In the genomic region with DNA sequence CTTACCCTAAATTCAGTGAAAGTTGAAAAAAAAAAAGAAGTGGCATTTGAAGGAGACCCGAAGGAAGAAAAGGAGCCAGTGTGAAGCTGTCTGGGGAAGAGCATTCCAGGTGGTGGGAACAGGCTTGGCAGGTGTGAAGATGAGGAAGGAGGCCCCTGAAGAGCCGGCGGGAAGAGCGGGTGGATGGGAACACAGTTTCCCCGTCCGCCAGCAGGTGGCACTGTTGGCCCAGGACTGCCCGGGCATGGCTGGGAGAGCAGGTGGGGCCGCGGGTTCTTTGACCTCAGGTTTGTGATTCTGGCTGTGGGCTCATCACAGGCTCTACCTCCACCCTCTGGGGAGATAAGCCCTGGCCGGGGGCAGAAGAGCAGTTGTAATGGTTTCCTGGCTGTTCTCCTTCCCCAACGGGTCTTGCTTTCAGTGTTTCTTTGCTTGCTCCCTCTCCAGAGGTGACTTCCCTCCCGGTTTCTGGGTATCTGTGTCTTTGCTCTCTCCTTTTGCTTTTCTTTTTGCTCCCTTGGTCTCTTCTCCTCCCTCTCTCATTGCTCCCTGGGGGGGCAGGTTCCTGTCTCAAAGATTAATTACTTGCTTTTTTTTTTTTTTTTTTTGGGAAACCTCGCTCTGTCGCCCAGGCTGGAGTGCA, we compare ENCODE assay signal across 1 cellular context.
TF ChIP-seq lines count a peak whose summit lies in the region.

No MANE protein-coding gene starts in this region.

TF ChIP-seq in GM12878, 131 proteins besides CTCF, POLR2A, EP300 and RAD21 (continued from another document and continues in another):
- TF ChIP-seq CBX3 (IDR thresholded peaks at IDR 0.05; ENCODE audit: borderline replicate concordance, low read depth) (no peak), PAX5 (IDR thresholded peaks at IDR 0.05; ENCODE audit: borderline replicate concordance, low read depth, low read length) (0 out of 2 replicates have a peak, but pooled peaks have one; percentile 20), NFXL1 (IDR thresholded peaks at IDR 0.05; ENCODE audit: borderline replicate concordance) (no peak), CUX1 (IDR thresholded peaks at IDR 0.05; ENCODE audit: insufficient replicate concordance, low read depth, low read length) (no peak), ZNF207 (IDR thresholded peaks at IDR 0.05; ENCODE audit: borderline replicate concordance) (no peak), BHLHE40 (IDR thresholded peaks at IDR 0.05; ENCODE audit: borderline replicate concordance in 1 of 2, low read depth in 2 of 2, low read length in 1 of 2) (no peak), CBX5 (IDR thresholded peaks at IDR 0.05; ENCODE audit: low read depth) (no peak), NR2F1 (conservative IDR thresholded peaks at IDR 0.05) (peak; percentile 47; the same call in 1 of the 2 replicates), POU2F2 (IDR thresholded peaks at IDR 0.05; ENCODE audit: borderline replicate concordance, low read depth, low read length) (0 out of 3 replicates have a peak, but pooled peaks have one; percentile 47), ATF2 (IDR thresholded peaks at IDR 0.05; ENCODE audit: low read length) (no peak), REST (IDR thresholded peaks at IDR 0.05; ENCODE audit: low read depth, low read length) (no peak), TCF12 (IDR thresholded peaks at IDR 0.05; ENCODE audit: low read depth, low read length) (peak; percentile 80; the same call in 1 of the 2 replicates), EZH2 (IDR thresholded peaks at IDR 0.05; ENCODE audit: borderline replicate concordance, control insufficient read depth, low read depth, low read length) (no peak), YY1 (IDR thresholded peaks at IDR 0.05; ENCODE audit: low read depth, low read length) (peak; percentile 73), TBL1XR1 (IDR thresholded peaks at IDR 0.05; ENCODE audit: low read depth, low read length) (no peak), ZNF24 (IDR thresholded peaks at IDR 0.05) (no peak), HDAC2 (IDR thresholded peaks at IDR 0.05) (no peak), SRF (IDR thresholded peaks at IDR 0.05; ENCODE audit: low read depth in 2 of 2, low read length in 2 of 2) (no peak), POLR2AphosphoS2 (IDR thresholded peaks at IDR 0.05; ENCODE audit: low read depth, low read length) (no peak), PML (IDR thresholded peaks at IDR 0.05; ENCODE audit: low read length) (no peak), LARP7 (IDR thresholded peaks at IDR 0.05) (no peak), SMC3 (IDR thresholded peaks at IDR 0.05; ENCODE audit: borderline replicate concordance, low read length) (peak; percentile 88), TCF7 (IDR thresholded peaks at IDR 0.05; ENCODE audit: borderline replicate concordance) (no peak), ZNF217 (IDR thresholded peaks at IDR 0.05) (no peak), SMAD1 (IDR thresholded peaks at IDR 0.05; ENCODE audit: low read depth, partially characterized antibody) (no peak), IKZF1 (conservative IDR thresholded peaks at IDR 0.05) (no peak), STAT1 (conservative IDR thresholded peaks at IDR 0.05) (no peak), CHD1 (IDR thresholded peaks at IDR 0.05; ENCODE audit: low read depth, low read length) (no peak), PRDM15 (CRISPR knock-in tag; IDR thresholded peaks at IDR 0.05) (no peak)
- TF ChIP-seq, protein P1, sequence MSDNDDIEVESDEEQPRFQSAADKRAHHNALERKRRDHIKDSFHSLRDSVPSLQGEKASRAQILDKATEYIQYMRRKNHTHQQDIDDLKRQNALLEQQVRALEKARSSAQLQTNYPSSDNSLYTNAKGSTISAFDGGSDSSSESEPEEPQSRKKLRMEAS (IDR thresholded peaks at IDR 0.05; ENCODE audit: low read depth, low read length), result no peak
- TF ChIP-seq, protein P2, sequence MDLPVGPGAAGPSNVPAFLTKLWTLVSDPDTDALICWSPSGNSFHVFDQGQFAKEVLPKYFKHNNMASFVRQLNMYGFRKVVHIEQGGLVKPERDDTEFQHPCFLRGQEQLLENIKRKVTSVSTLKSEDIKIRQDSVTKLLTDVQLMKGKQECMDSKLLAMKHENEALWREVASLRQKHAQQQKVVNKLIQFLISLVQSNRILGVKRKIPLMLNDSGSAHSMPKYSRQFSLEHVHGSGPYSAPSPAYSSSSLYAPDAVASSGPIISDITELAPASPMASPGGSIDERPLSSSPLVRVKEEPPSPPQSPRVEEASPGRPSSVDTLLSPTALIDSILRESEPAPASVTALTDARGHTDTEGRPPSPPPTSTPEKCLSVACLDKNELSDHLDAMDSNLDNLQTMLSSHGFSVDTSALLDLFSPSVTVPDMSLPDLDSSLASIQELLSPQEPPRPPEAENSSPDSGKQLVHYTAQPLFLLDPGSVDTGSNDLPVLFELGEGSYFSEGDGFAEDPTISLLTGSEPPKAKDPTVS (IDR thresholded peaks at IDR 0.05; ENCODE audit: low read depth, low read length), result no peak
- TF ChIP-seq, protein P3, sequence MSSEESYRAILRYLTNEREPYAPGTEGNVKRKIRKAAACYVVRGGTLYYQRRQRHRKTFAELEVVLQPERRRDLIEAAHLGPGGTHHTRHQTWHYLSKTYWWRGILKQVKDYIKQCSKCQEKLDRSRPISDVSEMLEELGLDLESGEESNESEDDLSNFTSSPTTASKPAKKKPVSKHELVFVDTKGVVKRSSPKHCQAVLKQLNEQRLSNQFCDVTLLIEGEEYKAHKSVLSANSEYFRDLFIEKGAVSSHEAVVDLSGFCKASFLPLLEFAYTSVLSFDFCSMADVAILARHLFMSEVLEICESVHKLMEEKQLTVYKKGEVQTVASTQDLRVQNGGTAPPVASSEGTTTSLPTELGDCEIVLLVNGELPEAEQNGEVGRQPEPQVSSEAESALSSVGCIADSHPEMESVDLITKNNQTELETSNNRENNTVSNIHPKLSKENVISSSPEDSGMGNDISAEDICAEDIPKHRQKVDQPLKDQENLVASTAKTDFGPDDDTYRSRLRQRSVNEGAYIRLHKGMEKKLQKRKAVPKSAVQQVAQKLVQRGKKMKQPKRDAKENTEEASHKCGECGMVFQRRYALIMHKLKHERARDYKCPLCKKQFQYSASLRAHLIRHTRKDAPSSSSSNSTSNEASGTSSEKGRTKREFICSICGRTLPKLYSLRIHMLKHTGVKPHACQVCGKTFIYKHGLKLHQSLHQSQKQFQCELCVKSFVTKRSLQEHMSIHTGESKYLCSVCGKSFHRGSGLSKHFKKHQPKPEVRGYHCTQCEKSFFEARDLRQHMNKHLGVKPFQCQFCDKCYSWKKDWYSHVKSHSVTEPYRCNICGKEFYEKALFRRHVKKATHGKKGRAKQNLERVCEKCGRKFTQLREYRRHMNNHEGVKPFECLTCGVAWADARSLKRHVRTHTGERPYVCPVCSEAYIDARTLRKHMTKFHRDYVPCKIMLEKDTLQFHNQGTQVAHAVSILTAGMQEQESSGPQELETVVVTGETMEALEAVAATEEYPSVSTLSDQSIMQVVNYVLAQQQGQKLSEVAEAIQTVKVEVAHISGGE (CRISPR knock-in tag; IDR thresholded peaks at IDR 0.05), result no peak
- TF ChIP-seq, protein P4, sequence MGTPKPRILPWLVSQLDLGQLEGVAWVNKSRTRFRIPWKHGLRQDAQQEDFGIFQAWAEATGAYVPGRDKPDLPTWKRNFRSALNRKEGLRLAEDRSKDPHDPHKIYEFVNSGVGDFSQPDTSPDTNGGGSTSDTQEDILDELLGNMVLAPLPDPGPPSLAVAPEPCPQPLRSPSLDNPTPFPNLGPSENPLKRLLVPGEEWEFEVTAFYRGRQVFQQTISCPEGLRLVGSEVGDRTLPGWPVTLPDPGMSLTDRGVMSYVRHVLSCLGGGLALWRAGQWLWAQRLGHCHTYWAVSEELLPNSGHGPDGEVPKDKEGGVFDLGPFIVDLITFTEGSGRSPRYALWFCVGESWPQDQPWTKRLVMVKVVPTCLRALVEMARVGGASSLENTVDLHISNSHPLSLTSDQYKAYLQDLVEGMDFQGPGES (IDR thresholded peaks at IDR 0.05), result no peak
